Comparison of ENCODE assay signal across 36 cellular contexts in genomic region chr6:93663111-93663510, GRCh38.
"Had no signal": no experiment of that assay in that cellular context is flagged by ENCODE, and none has a peak within 500 bp of the region (broad histone marks: within the 10 kb centered on the region; RNA-seq: fewer than 3 reads in every experiment).

No MANE protein-coding gene starts in this region.

- H3K4me3 ChIP-seq: adrenal gland, body of pancreas, breast epithelium had no signal

- H3K9me3 Mint-ChIP-seq: activated B cell treated with CpG ODN at 0.5 μM for 24 hours; activated naive CD8-positive, alpha-beta T cell treated with anti-CD3 and anti-CD28 coated beads for 36 hours; activated T-helper 1 cell treated with anti-CD3 and anti-CD28 coated beads, Interleukin-12 subunit alpha, Interleukin-12 subunit beta, Interleukin-2, Interleukin-4 antibody, amounts not matched to agents 30 ng/mL and 10 ng/mL and 1 ng/mL, durations not matched to agents 14 hours and 24 hours and 36 hours had no signal

- H3K27ac ChIP-seq: adrenal gland, body of pancreas, brain microvascular endothelial cell, breast epithelium, VCaP had no signal

- H3K4me3 Mint-ChIP-seq: activated B cell treated with CpG ODN at 0.5 μM for 24 hours; activated CD4-positive, alpha-beta memory T cell treated with anti-CD3 and anti-CD28 coated beads for 36 hours; activated CD4-positive, alpha-beta T cell treated with anti-CD3 and anti-CD28 coated beads, Interleukin-2, amount 10 ng/mL, durations not matched to agents 24 days and 14 days; activated CD8-positive, alpha-beta T cell treated with anti-CD3 and anti-CD28 coated beads for 36 hours; activated naive CD4-positive, alpha-beta T cell treated with anti-CD3 and anti-CD28 coated beads for 36 hours; activated naive CD8-positive, alpha-beta T cell treated with anti-CD3 and anti-CD28 coated beads for 36 hours; activated T-cell treated with anti-CD3 and anti-CD28 coated beads, Interleukin-2, amount 50 U/mL, for 4 hours; activated T-cell treated with anti-CD3 and anti-CD28 coated beads, Interleukin-2, amount 50 U/mL, for 72 hours; activated T-helper 1 cell treated with anti-CD3 and anti-CD28 coated beads, Interleukin-12 subunit alpha, Interleukin-12 subunit beta, Interleukin-2, Interleukin-4 antibody, amounts not matched to agents 30 ng/mL and 10 ng/mL and 1 ng/mL, durations not matched to agents 14 hours and 24 hours and 36 hours; activated T-helper 17 cell treated with anti-CD3 and anti-CD28 coated beads, Interleukin-2, amount 50 U/mL, for 72 hours; T-helper 1 cell treated with Interleukin-12 subunit alpha and Interleukin-12 subunit beta and Interleukin-4 antibody, amounts not matched to agents 30 μg/mL and 1 μg/mL, for 36 hours; T-helper 2 cell treated with Interferon-gamma antibody and Interleukin-4, amounts not matched to agents 5 μg/mL and 100 μg/mL, for 36 hours had no signal

- H3K36me3 Mint-ChIP-seq: activated CD4-positive, alpha-beta memory T cell treated with anti-CD3 and anti-CD28 coated beads for 36 hours; activated naive CD8-positive, alpha-beta T cell treated with anti-CD3 and anti-CD28 coated beads for 36 hours had no signal

- H3K27me3 Mint-ChIP-seq: activated B cell treated with CpG ODN at 0.5 μM for 24 hours; activated CD4-positive, alpha-beta memory T cell treated with anti-CD3 and anti-CD28 coated beads for 36 hours; activated CD4-positive, alpha-beta T cell treated with anti-CD3 and anti-CD28 coated beads, Interleukin-2, amount 10 ng/mL, durations not matched to agents 24 days and 14 days; activated CD8-positive, alpha-beta T cell treated with anti-CD3 and anti-CD28 coated beads for 36 hours; activated naive CD8-positive, alpha-beta T cell treated with anti-CD3 and anti-CD28 coated beads for 36 hours; activated T-helper 17 cell treated with anti-CD3 and anti-CD28 coated beads, Interleukin-2, amount 50 U/mL, for 72 hours had no signal

- ATAC-seq: activated CD8-positive, alpha-beta T cell treated with anti-CD3 and anti-CD28 coated beads for 36 hours; activated naive CD4-positive, alpha-beta T cell treated with anti-CD3 and anti-CD28 coated beads, Interleukin-2, amount 50 U/mL, for 72 hours; activated T-cell treated with anti-CD3 and anti-CD28 coated beads, Interleukin-2, amount 50 U/mL, for 4 hours; activated T-cell treated with anti-CD3 and anti-CD28 coated beads, Interleukin-2, amount 50 U/mL, for 72 hours; activated T-helper 17 cell treated with anti-CD3 and anti-CD28 coated beads, Interleukin-2, amount 50 U/mL, for 72 hours; body of pancreas had no signal

- H3K36me3 ChIP-seq: adrenal gland, brain microvascular endothelial cell, breast epithelium had no signal

- H3K4me1 ChIP-seq: adrenal gland, body of pancreas, breast epithelium had no signal

- DNase-seq: activated B cell treated with CpG ODN at 0.5 μM for 24 hours; activated CD4-positive, alpha-beta memory T cell treated with anti-CD3 and anti-CD28 coated beads for 36 hours; activated CD4-positive, alpha-beta T cell treated with anti-CD3 and anti-CD28 coated beads for 4 hours; activated CD4-positive, alpha-beta T cell treated with anti-CD3 and anti-CD28 coated beads, Interleukin-2, amount 10 ng/mL, durations not matched to agents 24 days and 14 days; activated CD4-positive, alpha-beta T cell treated with anti-CD3 and anti-CD28 coated beads, Interleukin-2, amount 50 U/mL, for 1 hour; activated CD4-positive, alpha-beta T cell treated with anti-CD3 and anti-CD28 coated beads, Interleukin-2, amount 50 U/mL, for 4 hours; activated CD4-positive, CD25-positive, alpha-beta regulatory T cell treated with anti-CD3 and anti-CD28 coated beads, Interleukin-2, amount 50 U/mL, for 72 hours; activated CD8-positive, alpha-beta memory T cell treated with anti-CD3 and anti-CD28 coated beads, Interleukin-2, amount 50 U/mL, for 4 hours; activated CD8-positive, alpha-beta T cell treated with anti-CD3 and anti-CD28 coated beads for 36 hours; activated effector memory CD4-positive, alpha-beta T cell treated with anti-CD3 and anti-CD28 coated beads, Interleukin-2, amount 50 U/mL, for 16 hours; activated gamma-delta T cell treated with Interleukin-2 at 50 U/mL for 16 hours; activated naive CD4-positive, alpha-beta T cell; activated naive CD4-positive, alpha-beta T cell treated with anti-CD3 and anti-CD28 coated beads for 36 hours; activated naive CD4-positive, alpha-beta T cell treated with anti-CD3 and anti-CD28 coated beads, Interleukin-2, amount 50 U/mL, for 16 hours; activated naive CD8-positive, alpha-beta T cell treated with anti-CD3 and anti-CD28 coated beads for 36 hours; activated T-cell treated with anti-CD3 and anti-CD28 coated beads for 4 hours; activated T-cell treated with anti-CD3 and anti-CD28 coated beads, Interleukin-2, amount 50 U/mL, for 1 hour; activated T-cell treated with anti-CD3 and anti-CD28 coated beads, Interleukin-2, amount 50 U/mL, for 4 hours; activated T-cell treated with anti-CD3 and anti-CD28 coated beads, Interleukin-2, amount 50 U/mL, for 72 hours; adrenal gland; amniotic stem cell; aorta; body of pancreas; brain microvascular endothelial cell; central memory CD4-positive, alpha-beta T cell; SW 1271; T-helper 1 cell; T-helper 2 cell; T-helper 9 cell had no signal

- H3K27ac Mint-ChIP-seq: activated B cell treated with CpG ODN at 0.5 μM for 24 hours; activated CD4-positive, alpha-beta memory T cell treated with anti-CD3 and anti-CD28 coated beads for 36 hours; activated CD4-positive, alpha-beta T cell treated with anti-CD3 and anti-CD28 coated beads, Interleukin-2, amount 10 ng/mL, durations not matched to agents 24 days and 14 days; activated CD8-positive, alpha-beta T cell treated with anti-CD3 and anti-CD28 coated beads for 36 hours; activated naive CD4-positive, alpha-beta T cell treated with anti-CD3 and anti-CD28 coated beads for 36 hours; activated naive CD4-positive, alpha-beta T cell treated with anti-CD3 and anti-CD28 coated beads, Interleukin-2, amount 50 U/mL, for 72 hours; activated naive CD8-positive, alpha-beta T cell treated with anti-CD3 and anti-CD28 coated beads for 36 hours; activated T-cell treated with anti-CD3 and anti-CD28 coated beads, Interleukin-2, amount 50 U/mL, for 72 hours; activated T-helper 1 cell treated with anti-CD3 and anti-CD28 coated beads, Interleukin-12 subunit alpha, Interleukin-12 subunit beta, Interleukin-2, Interleukin-4 antibody, amounts not matched to agents 30 ng/mL and 10 ng/mL and 1 ng/mL, durations not matched to agents 14 hours and 24 hours and 36 hours; activated T-helper 17 cell treated with anti-CD3 and anti-CD28 coated beads, Interleukin-2, amount 50 U/mL, for 72 hours; T-helper 1 cell treated with Interleukin-12 subunit alpha and Interleukin-12 subunit beta and Interleukin-4 antibody, amounts not matched to agents 30 μg/mL and 1 μg/mL, for 36 hours; T-helper 2 cell treated with Interferon-gamma antibody and Interleukin-4, amounts not matched to agents 5 μg/mL and 100 μg/mL, for 36 hours had no signal

- H3K9me3 ChIP-seq: adrenal gland, body of pancreas, breast epithelium had no signal

- H3K4me1 Mint-ChIP-seq: activated B cell treated with CpG ODN at 0.5 μM for 24 hours; activated CD4-positive, alpha-beta T cell treated with anti-CD3 and anti-CD28 coated beads, Interleukin-2, amount 10 ng/mL, durations not matched to agents 24 days and 14 days; activated naive CD8-positive, alpha-beta T cell treated with anti-CD3 and anti-CD28 coated beads for 36 hours; activated T-helper 17 cell treated with anti-CD3 and anti-CD28 coated beads, Interleukin-2, amount 50 U/mL, for 72 hours had no signal

- H3K27me3 ChIP-seq: adrenal gland, body of pancreas, brain microvascular endothelial cell, breast epithelium had no signal
